ENCODE assay signal across 8 cellular contexts in genomic region chr3:171459942-171460225, GRCh38. TPM values are rescaled to one million over a fixed set of nuclear protein-coding genes. Genes with fewer than 3 reads are reported as not detected.
A peak's percentile ranks its signal among the peaks of the same experiment; 100 is the strongest.
DNase-seq lines count a peak whose midpoint lies in the region; ATAC-seq, FAIRE-seq and TF ChIP-seq lines count a peak whose summit lies in the region.

No MANE protein-coding gene starts in this region.

- POLR2A ChIA-PET in BJ (lab: Charles Lee) = interaction anchor here (0.6 kb wide), 2 partner anchors 184 to 691 kb away, joined by 3 to 4 read pairs; no protein-coding TSS in a partner anchor

- CTCF ChIA-PET in BJ (lab: Yijun Ruan, JAX) = interaction anchor here (1.1 to 1.8 kb wide), 2 partner anchors 41 to 272 kb away, joined by 3 to 4 read pairs; no protein-coding TSS in a partner anchor

- H3K4me1 ChIP-seq in adipocyte (ENCODE audit: control insufficient read depth, insufficient read depth, low read length) (peaks cover 11% of the 10 kb centered on the region), kidney (ENCODE audit: control insufficient read depth in 1 of 2, insufficient read depth in 1 of 2, low read depth in 1 of 2, low read length in 2 of 2) (peaks cover 9 to 20% of the 10 kb centered on the region in 2 donors)

- peak; percentile 0 for ATAC-seq in HG03045 (IDR thresholded peaks at IDR 0.05; ENCODE audit: unreplicated experiment)
- ATAC-seq in HG03432 (IDR thresholded peaks at IDR 0.05; ENCODE audit: unreplicated experiment) = no peak

- no peak for DNase-seq in BJ (ENCODE audit: low read depth)
- DNase-seq in adipocyte (ENCODE audit: low read depth) = no peak
- DNase-seq in kidney = no peak
- no peak for DNase-seq in amniotic stem cell (lab: John Stamatoyannopoulos, UW)
- DNase-seq in ecto neural progenitor cell (ENCODE audit: low spot score) = no peak

- H3K4me3 ChIP-seq in BJ (ENCODE audit: low read depth, low read length) (peak overlapping the region; percentile 85), adipocyte (ENCODE audit: low read length) (peak overlapping the region; percentile 89), kidney (ENCODE audit: low read length in 2 of 2) (peak overlapping the region; percentile 78 to 90)

- H3K36me3 ChIP-seq in BJ (ENCODE audit: control insufficient read depth, insufficient read depth, low read length) (no peaks in the 10 kb centered on the region), adipocyte (ENCODE audit: control insufficient read depth, insufficient read depth, low read length, severe bottlenecking) (no peaks in the 10 kb centered on the region), kidney (ENCODE audit: control insufficient read depth in 1 of 2, insufficient read depth in 2 of 2, low read length in 2 of 2) (no peaks in the 10 kb centered on the region)

- H3K27ac ChIP-seq in kidney (ENCODE audit: low read depth in 2 of 2, low read length in 2 of 2) (peak overlapping the region in 1 of 2 donors; percentile 44), temporal lobe (ENCODE audit: low read depth, low read length) (peak overlapping the region; percentile 64)

- peak overlapping the region; percentile 75 for H3K9ac ChIP-seq in adipocyte (ENCODE audit: low read length)
- no peak overlapping the region for H3K9ac ChIP-seq in kidney (ENCODE audit: low read length in 2 of 2)

- no peak for TF ChIP-seq CTCF in BJ (IDR thresholded peaks at IDR 0.05; ENCODE audit: insufficient read depth, low read depth, low read length)
- TF ChIP-seq CTCF in kidney (IDR thresholded peaks at IDR 0.05; ENCODE audit: borderline replicate concordance, extremely low read depth, insufficient read depth) = no peak

- H3K9me3 ChIP-seq in adipocyte (ENCODE audit: control insufficient read depth, low read length) = no peaks in the 10 kb centered on the region
- no peaks in the 10 kb centered on the region for H3K9me3 ChIP-seq in kidney (ENCODE audit: control insufficient read depth in 1 of 2, low read length in 2 of 2)

- FAIRE-seq in kidney (lab: Jason Lieb, UNC) = no peak

- no peaks in the 10 kb centered on the region; the same call in 1 of the 2 replicates for H3K27me3 ChIP-seq in BJ (ENCODE audit: control insufficient read depth, insufficient read depth, low read length)
- peaks cover 8% of the 10 kb centered on the region for H3K27me3 ChIP-seq in adipocyte (replicated peaks; ENCODE audit: control insufficient read depth, insufficient read depth, low read length)

- intact Hi-C loops in kidney (cut with DNase I) = no loop called here

RNA-seq across cellular contexts. Expression of gene TNIK, which starts 0.3 kb away (rescaled TPM):
- polyA plus RNA-seq in BJ (2011; rRNA removed) = 2.1 and 3.9 TPM in 2 replicates
- 2.5 and 3.6 TPM in 2 replicates for polyA minus RNA-seq in BJ (2011; rRNA and poly(A)+ RNA removed)
- 48.9 TPM for total RNA-seq in kidney
- 3.6 TPM for polyA plus RNA-seq in kidney (ENCODE audit: insufficient read depth, low read depth, low replicate concordance)
- 69.1 TPM for total RNA-seq in temporal lobe
